ENCODE assay signal across 32 cellular contexts in the genomic region with DNA sequence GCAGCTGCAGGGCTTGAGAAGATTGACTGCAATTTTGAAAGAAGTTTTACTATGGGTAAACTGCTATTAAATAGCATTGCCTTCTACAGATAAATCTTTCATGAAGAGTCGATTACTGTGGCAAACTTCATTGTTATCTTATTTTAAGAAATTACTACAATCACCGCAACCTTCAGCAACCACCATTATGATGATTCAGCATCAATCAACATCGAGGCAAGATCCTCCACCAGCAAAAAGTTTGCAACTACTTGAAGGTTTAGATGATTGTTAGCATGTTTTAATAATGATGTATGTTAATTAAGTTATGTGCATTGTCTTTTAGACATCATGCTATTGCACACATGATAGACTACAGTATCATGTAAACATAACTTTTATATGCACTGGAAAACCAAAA.
DNase-seq lines count a peak whose midpoint lies in the region; ATAC-seq, FAIRE-seq and TF ChIP-seq lines count a peak whose summit lies in the region.
"Had no signal": no experiment of that assay in that cellular context is flagged by ENCODE, and none has a peak within 500 bp of the region (broad histone marks: within the 10 kb centered on the region; RNA-seq: fewer than 3 reads in every experiment).

No MANE protein-coding gene starts in this region.

- CTCF ChIA-PET in HepG2 (lab: Yijun Ruan, JAX; ENCODE audit: low intra/inter-chr PET ratio, low total read pairs) = no interaction called here
- CTCF ChIA-PET in A549 (lab: Yijun Ruan, JAX) = no interaction called here

- no peak for TF ChIP-seq EP300 in HepG2 (IDR thresholded peaks at IDR 0.05; ENCODE audit: low read depth in 2 of 2, low read length in 2 of 2)
- TF ChIP-seq EP300 in HepG2 (CRISPR knock-in tag; IDR thresholded peaks at IDR 0.05; ENCODE audit: borderline replicate concordance) = no peak
- no peak for TF ChIP-seq EP300 in A549 (IDR thresholded peaks at IDR 0.05)

- FAIRE-seq in HepG2 (lab: Jason Lieb, UNC) (no peak), A549 (lab: Jason Lieb, UNC) (no peak), frontal cortex (lab: Jason Lieb, UNC) (no peak)
- FAIRE-seq: A204.1, D721Med had no signal

- no peaks in the 10 kb centered on the region for H3K27me3 ChIP-seq in HepG2 (ENCODE audit: control insufficient read depth in 1 of 2, insufficient read depth in 2 of 2, low read length in 2 of 2)
- no peaks in the 10 kb centered on the region for H3K27me3 ChIP-seq in right lobe of liver
- H3K27me3 ChIP-seq in smooth muscle cell (ENCODE audit: low read depth) = no peaks in the 10 kb centered on the region
- H3K27me3 ChIP-seq: BE2C; BLaER1; BLaER1 treated with 17β-estradiol and CSF1 and Interleukin-3, amounts not matched to agents 10 nM and 100 nM had no signal

- TF ChIP-seq CTCF in HepG2 (CRISPR knock-in tag; IDR thresholded peaks at IDR 0.05) = no peak
- TF ChIP-seq CTCF in right lobe of liver (IDR thresholded peaks at IDR 0.05) = no peak
- no peak for TF ChIP-seq CTCF in A549 (IDR thresholded peaks at IDR 0.05)
- TF ChIP-seq CTCF in smooth muscle cell (IDR thresholded peaks at IDR 0.05; ENCODE audit: borderline replicate concordance, insufficient read depth, poor library complexity, severe bottlenecking) = no peak

- in situ Hi-C loops in HepG2 (cut with HindIII; ENCODE audit: extremely low pct_ligation_motif_present, low pct_unique_long_range_greater_than_20kb) = no loop called here

- no peak for TF ChIP-seq RAD21 in HepG2 (CRISPR knock-in tag; IDR thresholded peaks at IDR 0.05)
- TF ChIP-seq RAD21 in A549 (conservative IDR thresholded peaks at IDR 0.05 in 1 of 2, IDR thresholded peaks at IDR 0.05 in 1 of 2) = no peak

- intact Hi-C loops in HepG2 (cut with micrococcal nuclease; ENCODE audit: unreplicated experiment) (no loop called here), right lobe of liver (cut with DNase I) (no loop called here)

- peaks cover 6% of the 10 kb centered on the region for H3F3A ChIP-seq in smooth muscle cell (ENCODE audit: low read depth)

- TF ChIP-seq POLR2A in HepG2 (IDR thresholded peaks at IDR 0.05; ENCODE audit: insufficient read depth in 1 of 2, low read depth in 2 of 2, low read length in 2 of 2) = no peak
- no peak for TF ChIP-seq POLR2A in right lobe of liver (IDR thresholded peaks at IDR 0.05)
- TF ChIP-seq POLR2A in A549 (IDR thresholded peaks at IDR 0.05; ENCODE audit: low read length) = no peak

- DNase-seq in HepG2 (ENCODE audit: low spot score) = no peak
- DNase-seq in right lobe of liver = no peak
- DNase-seq in A549 (ENCODE audit: low read depth in 1 of 2, low spot score in 1 of 2) = no peak
- DNase-seq in smooth muscle cell (lab: John Stamatoyannopoulos, UW; ENCODE audit: unreplicated experiment) = no peak
- DNase-seq in NCI-H2171 treated with DMSO at 0.1 percent for 48 hours (lab: John Stamatoyannopoulos, UW) = no peak
- DNase-seq in frontal cortex (ENCODE audit: low spot score in 2 of 2) = no peak
- DNase-seq: 8988T; ACHN; AML-193; BE2C; C1 segment of cervical spinal cord; Caco-2; Calu3; CD4-positive, alpha-beta memory T cell; CD4-positive, alpha-beta T cell; CD4-positive, CD25-positive, alpha-beta regulatory T cell; CD8-positive, alpha-beta memory T cell; CD8-positive, alpha-beta T cell; COR-L47; DMS 273 treated with DMSO at 0.1 percent for 48 hours; DMS153; DMS53; DMS79; DMS79 treated with DMSO at 0.1 percent for 48 hours; DND-41; EL had no signal

- H3K4me2 ChIP-seq in HepG2 (ENCODE audit: low read depth, low read length) = no peak overlapping the region
- no peak overlapping the region for H3K4me2 ChIP-seq in A549
- peak overlapping the region; percentile 28 for H3K4me2 ChIP-seq in smooth muscle cell
- H3K4me2 ChIP-seq: BLaER1; BLaER1 treated with 17β-estradiol and CSF1 and Interleukin-3, amounts not matched to agents 10 nM and 100 nM had no signal

- H3K9ac ChIP-seq in HepG2 (ENCODE audit: insufficient read depth, low read depth, low read length) = no peak overlapping the region
- H3K9ac ChIP-seq in smooth muscle cell (ENCODE audit: low read depth) = no peak overlapping the region
- H3K9ac ChIP-seq: BLaER1; BLaER1 treated with 17β-estradiol and CSF1 and Interleukin-3, amounts not matched to agents 10 nM and 100 nM had no signal

- POLR2A ChIA-PET in HepG2 (lab: Yijun Ruan, JAX) = no interaction called here
- POLR2A ChIA-PET in A549 (lab: Yijun Ruan, JAX) = no interaction called here

- H3K79me2 ChIP-seq in HepG2 (ENCODE audit: insufficient read depth, low read length) (no peaks in the 10 kb centered on the region), smooth muscle cell (ENCODE audit: low read depth) (no peaks in the 10 kb centered on the region)

- H3K4me3 ChIP-seq in HepG2 (replicated peaks in 1 of 3; ENCODE audit: insufficient read depth in 1 of 3, low read depth in 2 of 3, low read length in 3 of 3) = no peak overlapping the region
- no peak overlapping the region for H3K4me3 ChIP-seq in right lobe of liver
- no peak overlapping the region for H3K4me3 ChIP-seq in A549
- no peak overlapping the region for H3K4me3 ChIP-seq in smooth muscle cell
- H3K4me3 ChIP-seq: BLaER1; BLaER1 treated with 17β-estradiol and CSF1 and Interleukin-3, amounts not matched to agents 10 nM and 100 nM had no signal

- H4K20me1 ChIP-seq in HepG2 (ENCODE audit: insufficient read depth, low read length) (no peaks in the 10 kb centered on the region), smooth muscle cell (ENCODE audit: low read depth) (no peaks in the 10 kb centered on the region)
- H4K20me1 ChIP-seq: BLaER1; BLaER1 treated with 17β-estradiol and CSF1 and Interleukin-3, amounts not matched to agents 10 nM and 100 nM had no signal

- no peaks in the 10 kb centered on the region for H3K4me1 ChIP-seq in HepG2 (ENCODE audit: insufficient read depth, low read length)
- H3K4me1 ChIP-seq in right lobe of liver = no peaks in the 10 kb centered on the region
- H3K4me1 ChIP-seq in A549 = no peaks in the 10 kb centered on the region
- no peaks in the 10 kb centered on the region for H3K4me1 ChIP-seq in smooth muscle cell (ENCODE audit: low read depth)
- H3K4me1 ChIP-seq: BLaER1; BLaER1 treated with 17β-estradiol and CSF1 and Interleukin-3, amounts not matched to agents 10 nM and 100 nM; Caco-2 had no signal

- H3K27ac ChIP-seq in HepG2 (ENCODE audit: extremely low read length, insufficient read depth, low read length) (no peak overlapping the region), right lobe of liver (no peak overlapping the region), A549 (no peak overlapping the region), smooth muscle cell (ENCODE audit: low read depth) (no peak overlapping the region)
- H3K27ac ChIP-seq: 22Rv1; BLaER1; BLaER1 treated with 17β-estradiol and CSF1 and Interleukin-3, amounts not matched to agents 10 nM and 100 nM; C4-2B had no signal

- H3K9me3 ChIP-seq in HepG2 (ENCODE audit: low read length) (no peaks in the 10 kb centered on the region), right lobe of liver (no peaks in the 10 kb centered on the region), A549 (no peaks in the 10 kb centered on the region), smooth muscle cell (replicated peaks; ENCODE audit: low read depth) (peaks cover 4% of the 10 kb centered on the region)
- H3K9me3 ChIP-seq: BE2C, BLaER1, Caco-2 had no signal

- BruUV-seq in HepG2 (replicated peaks; lab: Mats Ljungman, UMichigan) = no TSS peak

- H2AFZ ChIP-seq in HepG2 (ENCODE audit: low read length) (no peak overlapping the region), smooth muscle cell (ENCODE audit: low read depth) (no peak overlapping the region)

- 36% methylated on average over 3 of the region's 3 CpGs for WGBS in HepG2 (ENCODE audit: low lambda C conversion rate)
- 64% methylated on average over 3 of the region's 3 CpGs for WGBS in right lobe of liver (ENCODE audit: insufficient coverage, low coverage, low lambda C conversion rate, missing lambda C conversion rate)
- WGBS in A549 (ENCODE audit: missing lambda C conversion rate) = 38% methylated on average over 3 of the region's 3 CpGs
- WGBS in smooth muscle cell (ENCODE audit: low lambda C conversion rate) = 98% methylated on average over 3 of the region's 3 CpGs

- ATAC-seq in HepG2 = no peak
- no peak for ATAC-seq in right lobe of liver
- no peak for ATAC-seq in A549
- ATAC-seq: CD8-positive, alpha-beta T cell had no signal

- H3K36me3 ChIP-seq in HepG2 (replicated peaks in 1 of 2; ENCODE audit: control insufficient read depth in 1 of 2, insufficient read depth in 2 of 2, low read length in 2 of 2) = no peaks in the 10 kb centered on the region
- no peaks in the 10 kb centered on the region for H3K36me3 ChIP-seq in right lobe of liver
- no peaks in the 10 kb centered on the region for H3K36me3 ChIP-seq in smooth muscle cell (ENCODE audit: low read depth)
- H3K36me3 ChIP-seq: BE2C; BLaER1; BLaER1 treated with 17β-estradiol and CSF1 and Interleukin-3, amounts not matched to agents 10 nM and 100 nM had no signal

TF ChIP-seq in HepG2, 621 proteins besides CTCF, POLR2A, EP300 and RAD21 (continues in another document):
- no peak for TF ChIP-seq ZNF614 (CRISPR knock-in tag; IDR thresholded peaks at IDR 0.05; ENCODE audit: borderline replicate concordance)
- TF ChIP-seq HNRNPH1 (optimal IDR thresholded peaks at IDR 0.05; ENCODE audit: low read depth, low read length) = no peak
- TF ChIP-seq, protein P1, sequence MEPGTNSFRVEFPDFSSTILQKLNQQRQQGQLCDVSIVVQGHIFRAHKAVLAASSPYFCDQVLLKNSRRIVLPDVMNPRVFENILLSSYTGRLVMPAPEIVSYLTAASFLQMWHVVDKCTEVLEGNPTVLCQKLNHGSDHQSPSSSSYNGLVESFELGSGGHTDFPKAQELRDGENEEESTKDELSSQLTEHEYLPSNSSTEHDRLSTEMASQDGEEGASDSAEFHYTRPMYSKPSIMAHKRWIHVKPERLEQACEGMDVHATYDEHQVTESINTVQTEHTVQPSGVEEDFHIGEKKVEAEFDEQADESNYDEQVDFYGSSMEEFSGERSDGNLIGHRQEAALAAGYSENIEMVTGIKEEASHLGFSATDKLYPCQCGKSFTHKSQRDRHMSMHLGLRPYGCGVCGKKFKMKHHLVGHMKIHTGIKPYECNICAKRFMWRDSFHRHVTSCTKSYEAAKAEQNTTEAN (CRISPR knock-in tag; conservative IDR thresholded peaks at IDR 0.05) = no peak

TF ChIP-seq in A549, 52 proteins besides CTCF, POLR2A, EP300 and RAD21:
- TF ChIP-seq, protein P2, sequence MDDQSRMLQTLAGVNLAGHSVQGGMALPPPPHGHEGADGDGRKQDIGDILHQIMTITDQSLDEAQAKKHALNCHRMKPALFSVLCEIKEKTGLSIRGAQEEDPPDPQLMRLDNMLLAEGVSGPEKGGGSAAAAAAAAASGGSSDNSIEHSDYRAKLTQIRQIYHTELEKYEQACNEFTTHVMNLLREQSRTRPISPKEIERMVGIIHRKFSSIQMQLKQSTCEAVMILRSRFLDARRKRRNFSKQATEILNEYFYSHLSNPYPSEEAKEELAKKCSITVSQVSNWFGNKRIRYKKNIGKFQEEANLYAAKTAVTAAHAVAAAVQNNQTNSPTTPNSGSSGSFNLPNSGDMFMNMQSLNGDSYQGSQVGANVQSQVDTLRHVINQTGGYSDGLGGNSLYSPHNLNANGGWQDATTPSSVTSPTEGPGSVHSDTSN (IDR thresholded peaks at IDR 0.05) = no peak
- TF ChIP-seq MAFK (IDR thresholded peaks at IDR 0.05; ENCODE audit: partially characterized antibody) = peak; percentile 51
TF ChIP-seq in A549: peak in this region for 1.
